ENCODE assay signal across 12 cellular contexts in the genomic region with DNA sequence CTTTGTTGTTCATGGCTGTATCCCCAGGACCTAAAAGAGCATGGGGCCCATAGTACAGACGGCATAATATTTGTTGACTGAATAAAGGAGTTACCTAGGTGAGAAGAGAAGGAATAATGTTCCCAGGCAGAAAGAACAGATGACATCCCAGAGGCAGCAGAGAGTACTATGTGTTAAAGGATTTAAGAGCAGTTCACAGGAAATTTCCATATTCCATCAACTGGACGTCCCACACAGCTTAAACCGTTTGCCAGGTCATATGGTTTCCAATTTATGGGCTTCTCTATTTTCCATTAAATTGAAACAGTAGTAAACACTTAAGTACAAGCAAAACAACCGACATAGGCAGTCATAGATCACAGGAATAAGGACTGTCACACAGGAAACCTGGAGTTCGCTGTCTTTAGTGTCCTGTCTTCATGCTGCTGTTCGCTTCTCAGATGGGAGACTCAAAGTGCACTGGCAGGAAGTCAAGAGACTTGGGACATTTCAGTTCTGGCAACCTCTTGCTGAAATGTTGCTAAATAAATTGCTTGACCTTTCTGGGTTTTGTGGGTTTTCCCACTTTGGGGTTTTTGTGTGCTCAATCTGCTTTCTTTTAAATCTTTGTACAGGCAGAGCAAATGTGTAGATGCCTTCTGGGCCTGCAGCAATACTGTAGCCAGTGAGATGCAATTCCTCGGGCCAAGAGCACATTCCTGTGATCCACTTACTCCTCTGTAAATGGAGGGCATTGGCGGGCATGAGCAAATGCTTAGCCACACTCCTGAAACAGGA. TPM values are rescaled to one million over a fixed set of nuclear protein-coding genes. Genes with fewer than 3 reads are reported as not detected.
"Had no signal": no experiment of that assay in that cellular context is flagged by ENCODE, and none has a peak within 500 bp of the region (broad histone marks: within the 10 kb centered on the region; RNA-seq: fewer than 3 reads in every experiment).

No MANE protein-coding gene starts in this region.

- H3K9me3 ChIP-seq: adrenal gland, ovary, spleen, stomach had no signal

- H3K4me1 ChIP-seq: adrenal gland, stomach had no signal

- H3K36me3 ChIP-seq: adrenal gland, cardiac muscle cell, ovary, spleen, stomach, WERI-Rb-1 had no signal

- H3K27ac ChIP-seq: adrenal gland, cardiac muscle cell, dorsolateral prefrontal cortex, ovary, spleen, stomach, WERI-Rb-1 had no signal

- DNase-seq: activated CD4-positive, alpha-beta memory T cell treated with anti-CD3 and anti-CD28 coated beads for 36 hours; activated effector memory CD4-positive, alpha-beta T cell treated with Interleukin-2 at 50 U/mL for 16 hours; activated naive CD4-positive, alpha-beta T cell treated with anti-CD3 and anti-CD28 coated beads, Interleukin-2, amount 50 U/mL, for 16 hours; activated T-cell treated with anti-CD3 and anti-CD28 coated beads, Interleukin-2, amount 50 U/mL, for 4 hours; adrenal gland; dorsolateral prefrontal cortex; glutamatergic neuron; ovary; spleen; stomach; WERI-Rb-1 had no signal

- H3K4me3 ChIP-seq: adrenal gland, cardiac muscle cell, dorsolateral prefrontal cortex, ovary, spleen, stomach had no signal

- H3K27me3 ChIP-seq: ovary had no signal

- ATAC-seq: activated T-cell treated with anti-CD3 and anti-CD28 coated beads, Interleukin-2, amount 50 U/mL, for 4 hours had no signal

RNA-seq across cellular contexts. Expression of gene PIEZO2, which starts 5.8 kb away (rescaled TPM):
- total RNA-seq: activated CD4-positive, alpha-beta memory T cell treated with anti-CD3 and anti-CD28 coated beads for 36 hours had no signal
